Comparison of ENCODE assay signal across 8 cellular contexts in genomic region chr17:83081561-83082201, GRCh38. TPM values are rescaled to one million over a fixed set of nuclear protein-coding genes. Genes with fewer than 3 reads are reported as not detected.
A peak's percentile ranks its signal among the peaks of the same experiment; 100 is the strongest.
DNase-seq lines count a peak whose midpoint lies in the region; ATAC-seq and TF ChIP-seq lines count a peak whose summit lies in the region.

No MANE protein-coding gene starts in this region.

- ATAC-seq in SK-N-SH treated with all-trans-retinoic acid at 6 μM for 48 hours (no peak), body of pancreas (no peak), memory B cell (ENCODE audit: low read depth) (peak; percentile 32), GM19452 (IDR thresholded peaks at IDR 0.05; ENCODE audit: unreplicated experiment) (no peak), HG02840 (IDR thresholded peaks at IDR 0.05; ENCODE audit: low FRiP score, unreplicated experiment) (no peak)

- no peaks in the 10 kb centered on the region for H3K27me3 ChIP-seq in SK-N-SH (ENCODE audit: insufficient read depth)
- H3K27me3 ChIP-seq in body of pancreas = no peaks in the 10 kb centered on the region
- H3K27me3 ChIP-seq in testis = no peaks in the 10 kb centered on the region

- H3K27ac ChIP-seq in SK-N-SH (ENCODE audit: low read depth in 2 of 2, low read length in 1 of 2) (peak overlapping the region in 1 of 2 experiments; percentile 93; a peak in 1 of 4 replicates), body of pancreas (peak overlapping the region; percentile 35 to 83 (median 79)), testis (peak overlapping the region; percentile 83 to 86)

- peaks cover 23% of the 10 kb centered on the region for H3K4me1 Mint-ChIP-seq in memory B cell

- intact Hi-C loops in body of pancreas (cut with DNase I) = no loop called here
- intact Hi-C loops in testis (cut with DNase I; ENCODE audit: low total_unique reads) = no loop called here

- H3K4me1 ChIP-seq in SK-N-SH (ENCODE audit: control insufficient read depth in 1 of 2, insufficient read depth in 2 of 2, low read depth in 1 of 2, low read length in 1 of 2) = peaks cover 31 to 55% of the 10 kb centered on the region in 2 experiments
- H3K4me1 ChIP-seq in body of pancreas = peaks cover 46% of the 10 kb centered on the region
- H3K4me1 ChIP-seq in testis = peaks cover 18% of the 10 kb centered on the region

- no peaks in the 10 kb centered on the region for H3K9me2 ChIP-seq in SK-N-SH

- H3K9me3 Mint-ChIP-seq in memory B cell = no peaks in the 10 kb centered on the region

- peaks cover 53% of the 10 kb centered on the region for H4K20me1 ChIP-seq in SK-N-SH (ENCODE audit: insufficient read depth)

- peak overlapping the region; percentile 63 for H3K9ac ChIP-seq in SK-N-SH

- H2AFZ ChIP-seq in SK-N-SH (ENCODE audit: low read depth) = no peak overlapping the region

- peak overlapping the region; percentile 93 for H3K27ac Mint-ChIP-seq in memory B cell

- CTCF ChIA-PET in SK-N-SH (lab: Yijun Ruan, JAX) = interaction anchor here (0.8 kb wide), 1 partner anchor 9 kb away, joined by 3 read pairs; no protein-coding TSS in a partner anchor

- no peak for TF ChIP-seq RAD21 in SK-N-SH (IDR thresholded peaks at IDR 0.05; ENCODE audit: low read length)

- POLR2A ChIA-PET in SK-N-SH (lab: Yijun Ruan, JAX) = no interaction called here

- H3K27me3 Mint-ChIP-seq in memory B cell = peaks cover 1% of the 10 kb centered on the region

- peak overlapping the region; percentile 97 for H3K4me2 ChIP-seq in SK-N-SH

- WGBS in SK-N-SH (ENCODE audit: low lambda C conversion rate) = 96% methylated on average over 22 of the region's 26 CpGs
- WGBS in body of pancreas, 2 donors = 29 to 34% methylated on average over 20 to 26 of the region's 26 CpGs
- 42 to 43% methylated on average over 18 to 26 of the region's 26 CpGs for WGBS in testis, 2 donors

- no peak for TF ChIP-seq EP300 in SK-N-SH (IDR thresholded peaks at IDR 0.05; ENCODE audit: borderline replicate concordance in 1 of 2, low read depth in 1 of 2, low read length in 1 of 2)

- H3K79me2 ChIP-seq in SK-N-SH (ENCODE audit: insufficient read depth) = peaks cover 54% of the 10 kb centered on the region

- TF ChIP-seq POLR2A in body of pancreas (IDR thresholded peaks at IDR 0.05) (peak in 2 of 3 donors; percentile 35 to 54), testis (IDR thresholded peaks at IDR 0.05) (no peak)

- TF ChIP-seq CTCF in SK-N-SH (IDR thresholded peaks at IDR 0.05) = no peak
- no peak for TF ChIP-seq CTCF in body of pancreas (IDR thresholded peaks at IDR 0.05)
- TF ChIP-seq CTCF in testis (IDR thresholded peaks at IDR 0.05) = no peak

- H3K9me3 ChIP-seq in SK-N-SH (no peaks in the 10 kb centered on the region), body of pancreas (no peaks in the 10 kb centered on the region), testis (no peaks in the 10 kb centered on the region)

- peak overlapping the region; percentile 69 to 86 for H3K4me3 ChIP-seq in SK-N-SH (ENCODE audit: low read depth in 2 of 2, low read length in 1 of 2)
- H3K4me3 ChIP-seq in body of pancreas = peak overlapping the region in 1 of 2 donors; percentile 23
- peak overlapping the region; percentile 69 to 70 for H3K4me3 ChIP-seq in testis

- H3K36me3 ChIP-seq in SK-N-SH (replicated peaks in 1 of 2; ENCODE audit: control insufficient read depth in 1 of 2, insufficient read depth in 2 of 2, low read length in 1 of 2) (peaks cover 10 to 13% of the 10 kb centered on the region in 2 experiments), body of pancreas (replicated peaks in 1 of 2; ENCODE audit: insufficient read depth in 1 of 2, low read depth in 2 of 2) (no peaks in the 10 kb centered on the region), testis (ENCODE audit: low read depth, missing control alignments) (no peaks in the 10 kb centered on the region)

- H3K4me3 Mint-ChIP-seq in memory B cell = peak overlapping the region; percentile 82

- H3F3A ChIP-seq in SK-N-SH (replicated peaks; ENCODE audit: insufficient read depth) = peaks cover 30% of the 10 kb centered on the region

- DNase-seq in SK-N-SH (no peak), body of pancreas (peak in 3 of 4 donors; percentile 39 to 65 (median 57)), memory B cell (ENCODE audit: low spot score in 2 of 2) (peak in 1 of 2 donors; percentile 50), testis (peak; percentile 60), NCI-H1417 (lab: John Stamatoyannopoulos, UW) (no peak)

- H3K36me3 Mint-ChIP-seq in memory B cell = peaks cover 2% of the 10 kb centered on the region

TF ChIP-seq in SK-N-SH, 30 proteins besides CTCF, POLR2A, EP300 and RAD21 (continues in another document):
- TF ChIP-seq GATA2 (CRISPR knock-in tag; IDR thresholded peaks at IDR 0.05) (no peak), ELF1 (IDR thresholded peaks at IDR 0.05) (no peak), TCF12 (IDR thresholded peaks at IDR 0.05) (no peak), TAF1 (IDR thresholded peaks at IDR 0.05; ENCODE audit: borderline replicate concordance, low read depth, low read length) (no peak), SMC3 (IDR thresholded peaks at IDR 0.05; ENCODE audit: low read depth, low read length) (no peak), RXRA (IDR thresholded peaks at IDR 0.05; ENCODE audit: borderline replicate concordance, low read depth) (no peak), MXI1 (IDR thresholded peaks at IDR 0.05; ENCODE audit: low read depth, low read length) (no peak), USF2 (IDR thresholded peaks at IDR 0.05; ENCODE audit: borderline replicate concordance, low read depth, low read length) (no peak), SIN3A (IDR thresholded peaks at IDR 0.05; ENCODE audit: borderline replicate concordance, low read depth, low read length) (no peak), USF1 (IDR thresholded peaks at IDR 0.05; ENCODE audit: borderline replicate concordance, low read depth) (no peak), FOXJ3 (CRISPR knock-in tag; IDR thresholded peaks at IDR 0.05) (no peak), JUND (IDR thresholded peaks at IDR 0.05) (no peak), EZH2phosphoT487 (IDR thresholded peaks at IDR 0.05; ENCODE audit: borderline replicate concordance, low read depth) (no peak)

TF ChIP-seq in SK-N-SH treated with all-trans-retinoic acid at 6 μM for 48 hours, 23 proteins besides CTCF, POLR2A, EP300 and RAD21 (continues in another document):
- TF ChIP-seq SNAI2 (CRISPR knock-in tag; IDR thresholded peaks at IDR 0.05) (no peak), TSHZ2 (CRISPR knock-in tag; IDR thresholded peaks at IDR 0.05) (no peak), TOX (CRISPR knock-in tag; IDR thresholded peaks at IDR 0.05; ENCODE audit: borderline replicate concordance) (no peak), ZC3H10 (CRISPR knock-in tag; IDR thresholded peaks at IDR 0.05) (no peak), PPARA (CRISPR knock-in tag; IDR thresholded peaks at IDR 0.05; ENCODE audit: borderline replicate concordance) (no peak), TCF4 (CRISPR knock-in tag; IDR thresholded peaks at IDR 0.05; ENCODE audit: borderline replicate concordance) (no peak), ZNF8 (CRISPR knock-in tag; IDR thresholded peaks at IDR 0.05) (no peak), POU6F1 (CRISPR knock-in tag; IDR thresholded peaks at IDR 0.05; ENCODE audit: borderline replicate concordance, low read depth) (no peak)

RNA-seq across cellular contexts. Expression of gene METRNL, which starts 2.3 kb away (rescaled TPM):
- polyA plus RNA-seq in SK-N-SH (2012; rRNA removed) = 50.8 and 75.5 TPM in 2 replicates
- 31.7 and 51.3 TPM in 2 replicates for polyA plus RNA-seq in SK-N-SH (2012; cell fraction: cytosol; rRNA removed)
- 56.5 and 122 TPM in 2 replicates for polyA plus RNA-seq in SK-N-SH (2012; cell fraction: nucleus; rRNA removed)
- total RNA-seq in body of pancreas = 10 to 100 TPM; 21.3 to 26.4 TPM
- total RNA-seq in testis = 10 to 100 TPM; 54.6 to 86.1 TPM
- 56.1 TPM for polyA plus RNA-seq in testis (ENCODE audit: insufficient read depth, low read depth, low replicate concordance)

Comparison
In these comparisons a context has a peak if more than half of its experiments do, and no peak if none do; other contexts are left out.
1. DNase-seq: peak in body of pancreas (3 of 4) and testis (single experiment); none in SK-N-SH (single experiment) and NCI-H1417 (0 of 3).